Comparison of ENCODE assay signal across 23 cellular contexts in the genomic region with DNA sequence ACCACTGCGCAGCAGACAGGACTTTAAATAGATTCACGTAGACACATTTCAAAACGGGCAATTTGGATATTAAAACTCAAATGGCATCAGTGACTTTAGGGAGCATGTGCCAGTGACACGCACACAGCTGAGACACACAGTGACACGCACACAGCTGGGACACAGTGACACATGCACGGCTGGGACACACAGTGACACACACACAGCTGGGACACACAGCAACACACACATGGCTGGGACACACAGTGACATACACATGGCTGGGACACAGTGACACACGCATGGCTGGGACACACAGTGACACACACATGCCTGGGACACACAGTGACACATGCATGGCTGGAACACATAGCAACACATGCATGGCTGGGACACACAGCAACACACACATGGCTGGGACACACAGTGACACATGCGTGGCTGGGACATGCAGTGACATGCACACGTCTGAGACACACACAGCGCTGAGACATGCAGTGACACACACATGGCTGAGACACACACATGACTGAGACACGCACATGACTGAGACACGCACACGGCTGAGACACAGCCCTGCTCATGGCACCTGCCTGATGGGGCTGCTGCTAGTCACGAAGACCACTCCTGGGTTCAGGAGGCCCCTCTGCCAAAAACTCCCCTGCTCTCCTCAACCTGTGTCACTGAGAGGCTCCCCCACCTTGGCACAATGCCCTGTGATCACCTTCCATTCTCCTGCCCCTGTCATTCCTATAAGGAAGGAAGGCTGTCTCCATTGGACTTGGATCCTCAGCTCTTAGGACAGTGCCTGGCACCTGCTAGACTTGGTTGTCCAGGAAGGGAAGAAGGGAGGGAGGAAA. TPM values are rescaled to one million over a fixed set of nuclear protein-coding genes. Genes with fewer than 3 reads are reported as not detected.
DNase-seq lines count a peak whose midpoint lies in the region; ATAC-seq, FAIRE-seq and TF ChIP-seq lines count a peak whose summit lies in the region.
"Had no signal": no experiment of that assay in that cellular context is flagged by ENCODE, and none has a peak within 500 bp of the region (broad histone marks: within the 10 kb centered on the region; RNA-seq: fewer than 3 reads in every experiment).

No MANE protein-coding gene starts in this region.

- H3K4me1 ChIP-seq in mucosa of descending colon (ENCODE audit: low read depth) (peaks cover 2% of the 10 kb centered on the region), stomach (no peaks in the 10 kb centered on the region), kidney (ENCODE audit: control insufficient read depth in 1 of 2, insufficient read depth in 1 of 2, low read depth in 1 of 2, low read length in 2 of 2) (no peaks in the 10 kb centered on the region)
- H3K4me1 ChIP-seq: Peyer's patch had no signal

- no peak for TF ChIP-seq EP300 in stomach (IDR thresholded peaks at IDR 0.05)

- no peak overlapping the region for H3K4me3 ChIP-seq in WERI-Rb-1 (ENCODE audit: low read depth, low read length)
- H3K4me3 ChIP-seq in coronary artery = no peak overlapping the region
- H3K4me3 ChIP-seq in mucosa of descending colon = no peak overlapping the region
- H3K4me3 ChIP-seq in stomach = no peak overlapping the region
- no peak overlapping the region for H3K4me3 ChIP-seq in kidney (ENCODE audit: low read length in 2 of 2)
- H3K4me3 ChIP-seq: Peyer's patch had no signal

- H3K27ac ChIP-seq in WERI-Rb-1 (no peak overlapping the region), coronary artery (no peak overlapping the region), stomach (no peak overlapping the region), kidney (ENCODE audit: low read depth in 2 of 2, low read length in 2 of 2) (no peak overlapping the region)
- H3K27ac ChIP-seq: C4-2B, Peyer's patch had no signal

- intact Hi-C loops in mucosa of descending colon (cut with DNase I, micrococcal nuclease) (no loop called here), stomach (cut with DNase I; ENCODE audit: low total_unique reads) (no loop called here), sciatic nerve (cut with DNase I) (no loop called here), kidney (cut with DNase I) (no loop called here)

- TF ChIP-seq POLR2A in stomach (IDR thresholded peaks at IDR 0.05) = no peak

- no peak for FAIRE-seq in kidney (lab: Jason Lieb, UNC)
- FAIRE-seq: D721Med had no signal

- H3K9me3 ChIP-seq in WERI-Rb-1 (ENCODE audit: severe bottlenecking) (peaks cover 12% of the 10 kb centered on the region), mucosa of descending colon (no peaks in the 10 kb centered on the region), stomach (no peaks in the 10 kb centered on the region), kidney (ENCODE audit: control insufficient read depth in 1 of 2, low read length in 2 of 2) (no peaks in the 10 kb centered on the region)
- H3K9me3 ChIP-seq: Peyer's patch had no signal

- no peak overlapping the region for H3K9ac ChIP-seq in kidney (ENCODE audit: low read length in 2 of 2)

- H3K27me3 ChIP-seq in WERI-Rb-1 (ENCODE audit: insufficient read depth, low read depth, severe bottlenecking) (peaks cover 98% of the 10 kb centered on the region), stomach (peaks cover 0 to 59% (median 0%) of the 10 kb centered on the region in 3 donors)
- H3K27me3 ChIP-seq: Peyer's patch had no signal

- peak; percentile 5 for DNase-seq in WERI-Rb-1
- DNase-seq in coronary artery (ENCODE audit: low spot score) = peak; percentile 49
- DNase-seq in mucosa of descending colon = peak in 1 of 3 donors; percentile 33
- peak; percentile 18 for DNase-seq in stomach
- no peak for DNase-seq in sciatic nerve (ENCODE audit: low spot score)
- DNase-seq in kidney = no peak
- DNase-seq: AML-193, DMS79 treated with DMSO at 0.1 percent for 48 hours, H7, HFFc6, Karpas-422, NCI-H1436, NCI-H1930, NCI-H2171 treated with DMSO at 0.1 percent for 48 hours, NCI-H446, NCI-H69 had no signal

- H3K36me3 ChIP-seq in WERI-Rb-1 (no peaks in the 10 kb centered on the region), mucosa of descending colon (ENCODE audit: low read depth) (no peaks in the 10 kb centered on the region), stomach (no peaks in the 10 kb centered on the region), kidney (ENCODE audit: control insufficient read depth in 1 of 2, insufficient read depth in 2 of 2, low read length in 2 of 2) (no peaks in the 10 kb centered on the region)
- H3K36me3 ChIP-seq: Peyer's patch had no signal

- ATAC-seq in mucosa of descending colon (peak; percentile 44), sciatic nerve (no peak), GM18520 (IDR thresholded peaks at IDR 0.05; ENCODE audit: unreplicated experiment) (no peak)

- no peak for TF ChIP-seq CTCF in WERI-Rb-1 (IDR thresholded peaks at IDR 0.05; ENCODE audit: low read depth, low read length)
- no peak for TF ChIP-seq CTCF in coronary artery (IDR thresholded peaks at IDR 0.05)
- no peak for TF ChIP-seq CTCF in mucosa of descending colon (IDR thresholded peaks at IDR 0.05)
- no peak for TF ChIP-seq CTCF in stomach (IDR thresholded peaks at IDR 0.05)
- TF ChIP-seq CTCF in kidney (IDR thresholded peaks at IDR 0.05; ENCODE audit: borderline replicate concordance, extremely low read depth, insufficient read depth) = no peak

- 84 to 93% (median 88%) methylated on average over 11 to 14 of the region's 14 CpGs for WGBS in stomach, 5 donors

RNA-seq across cellular contexts. Expression of a gene that starts 52.5 kb away (rescaled TPM):
- total RNA-seq in mucosa of descending colon = under 1 TPM in 1 of 3 donors, not detected in 2; 0.19 TPM
- total RNA-seq in stomach = not detected
- not detected for polyA plus RNA-seq in stomach
- total RNA-seq in sciatic nerve = not detected
- not detected for total RNA-seq in kidney
- not detected for polyA plus RNA-seq in kidney (ENCODE audit: insufficient read depth, low read depth, low replicate concordance)
- total RNA-seq: H7, HFFc6, MCF 10A, Peyer's patch, SK-MEL-5 had no signal
- polyA plus RNA-seq: IgD-negative memory B cell had no signal

Comparison
In these comparisons a context has a peak if more than half of its experiments do, and no peak if none do; other contexts are left out.
1. DNase-seq: peak in WERI-Rb-1 (single experiment), coronary artery (single experiment) and stomach (single experiment); none in sciatic nerve (single experiment) and kidney (single experiment).